Comparison of ENCODE assay signal across 14 cellular contexts in the genomic region with DNA sequence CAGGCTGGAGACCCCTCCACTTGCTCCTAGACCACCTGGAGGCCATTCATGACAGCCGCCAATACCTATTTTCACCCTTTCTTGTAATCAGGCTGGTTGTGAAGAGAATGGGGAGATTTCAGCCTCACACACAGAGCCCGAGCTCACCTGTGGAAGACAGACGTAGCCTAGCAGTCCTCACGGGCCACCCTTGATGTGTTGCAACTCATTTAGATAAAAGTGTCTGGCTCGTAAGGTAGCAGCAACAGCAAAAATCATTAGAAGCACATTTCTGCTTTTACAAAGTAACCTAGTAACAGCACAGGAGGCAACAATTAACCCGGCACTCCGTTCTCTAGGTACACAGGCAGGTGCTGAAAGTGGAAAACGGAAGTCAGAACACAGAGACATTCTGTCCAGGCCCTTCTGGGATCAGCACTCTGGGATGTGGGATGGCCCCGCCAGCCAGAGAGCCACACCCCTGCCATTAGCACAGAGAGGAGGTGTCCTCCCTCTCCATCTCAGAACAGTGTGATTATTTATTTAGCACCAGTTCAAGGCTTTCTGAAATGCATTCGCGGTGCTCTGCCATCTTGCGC.
"Had no signal": no experiment of that assay in that cellular context is flagged by ENCODE, and none has a peak within 500 bp of the region (broad histone marks: within the 10 kb centered on the region; RNA-seq: fewer than 3 reads in every experiment).

No MANE protein-coding gene starts in this region.

- H3K9me3 ChIP-seq: breast epithelium, sigmoid colon, spleen had no signal

- DNase-seq: activated CD4-positive, alpha-beta T cell treated with anti-CD3 and anti-CD28 coated beads, Interleukin-2, amount 50 U/mL, for 48 hours; activated naive CD4-positive, alpha-beta T cell treated with anti-CD3 and anti-CD28 coated beads for 36 hours; activated naive CD8-positive, alpha-beta T cell treated with anti-CD3 and anti-CD28 coated beads, Interleukin-2, amount 50 U/mL, for 24 hours; dermis blood vessel endothelial cell; effector memory CD8-positive, alpha-beta T cell; foreskin melanocyte; occipital lobe; sigmoid colon; spleen; stimulated activated naive CD8-positive, alpha-beta T cell treated with anti-CD3 and anti-CD28 coated beads, Interleukin-15, amount 100 ng/mL, for 72 hours; WERI-Rb-1 had no signal

- ATAC-seq: activated naive CD8-positive, alpha-beta T cell treated with anti-CD3 and anti-CD28 coated beads, Interleukin-2, amount 50 U/mL, for 24 hours; effector memory CD8-positive, alpha-beta T cell; stimulated activated naive CD8-positive, alpha-beta T cell treated with anti-CD3 and anti-CD28 coated beads, Interleukin-15, amount 100 ng/mL, for 72 hours had no signal

- H3K27ac ChIP-seq: breast epithelium, sigmoid colon, spleen, WERI-Rb-1 had no signal

- H3K4me1 ChIP-seq: breast epithelium, spleen had no signal

- H3K4me3 ChIP-seq: breast epithelium, sigmoid colon, spleen had no signal

- H3K27me3 ChIP-seq: breast epithelium, sigmoid colon, spleen had no signal

- H3K27ac Mint-ChIP-seq: activated naive CD4-positive, alpha-beta T cell treated with anti-CD3 and anti-CD28 coated beads for 36 hours; activated naive CD8-positive, alpha-beta T cell treated with anti-CD3 and anti-CD28 coated beads, Interleukin-2, amount 50 U/mL, for 24 hours; activated T-helper 2 cell treated with anti-CD3 and anti-CD28 coated beads, Interferon-gamma antibody, Interleukin-2, Interleukin-4, amounts not matched to agents 10 μg/mL and 5 μg/mL and 100 μg/mL, durations not matched to agents 14 hours and 24 hours and 36 hours; effector memory CD8-positive, alpha-beta T cell; stimulated activated naive CD8-positive, alpha-beta T cell treated with anti-CD3 and anti-CD28 coated beads, Interleukin-15, amount 100 ng/mL, for 72 hours had no signal

- H3K4me3 Mint-ChIP-seq: activated naive CD4-positive, alpha-beta T cell treated with anti-CD3 and anti-CD28 coated beads for 36 hours; activated naive CD8-positive, alpha-beta T cell treated with anti-CD3 and anti-CD28 coated beads, Interleukin-2, amount 50 U/mL, for 24 hours; effector memory CD8-positive, alpha-beta T cell; nephron; stimulated activated naive CD8-positive, alpha-beta T cell treated with anti-CD3 and anti-CD28 coated beads, Interleukin-15, amount 100 ng/mL, for 72 hours had no signal

- H3K9me3 Mint-ChIP-seq: activated naive CD4-positive, alpha-beta T cell treated with anti-CD3 and anti-CD28 coated beads for 36 hours; activated naive CD8-positive, alpha-beta T cell treated with anti-CD3 and anti-CD28 coated beads, Interleukin-2, amount 50 U/mL, for 24 hours; activated T-helper 2 cell treated with anti-CD3 and anti-CD28 coated beads, Interferon-gamma antibody, Interleukin-2, Interleukin-4, amounts not matched to agents 10 μg/mL and 5 μg/mL and 100 μg/mL, durations not matched to agents 14 hours and 24 hours and 36 hours; effector memory CD8-positive, alpha-beta T cell; nephron; stimulated activated naive CD8-positive, alpha-beta T cell treated with anti-CD3 and anti-CD28 coated beads, Interleukin-15, amount 100 ng/mL, for 72 hours had no signal

- H3K36me3 ChIP-seq: breast epithelium, sigmoid colon, spleen, WERI-Rb-1 had no signal
